In the genomic region with DNA sequence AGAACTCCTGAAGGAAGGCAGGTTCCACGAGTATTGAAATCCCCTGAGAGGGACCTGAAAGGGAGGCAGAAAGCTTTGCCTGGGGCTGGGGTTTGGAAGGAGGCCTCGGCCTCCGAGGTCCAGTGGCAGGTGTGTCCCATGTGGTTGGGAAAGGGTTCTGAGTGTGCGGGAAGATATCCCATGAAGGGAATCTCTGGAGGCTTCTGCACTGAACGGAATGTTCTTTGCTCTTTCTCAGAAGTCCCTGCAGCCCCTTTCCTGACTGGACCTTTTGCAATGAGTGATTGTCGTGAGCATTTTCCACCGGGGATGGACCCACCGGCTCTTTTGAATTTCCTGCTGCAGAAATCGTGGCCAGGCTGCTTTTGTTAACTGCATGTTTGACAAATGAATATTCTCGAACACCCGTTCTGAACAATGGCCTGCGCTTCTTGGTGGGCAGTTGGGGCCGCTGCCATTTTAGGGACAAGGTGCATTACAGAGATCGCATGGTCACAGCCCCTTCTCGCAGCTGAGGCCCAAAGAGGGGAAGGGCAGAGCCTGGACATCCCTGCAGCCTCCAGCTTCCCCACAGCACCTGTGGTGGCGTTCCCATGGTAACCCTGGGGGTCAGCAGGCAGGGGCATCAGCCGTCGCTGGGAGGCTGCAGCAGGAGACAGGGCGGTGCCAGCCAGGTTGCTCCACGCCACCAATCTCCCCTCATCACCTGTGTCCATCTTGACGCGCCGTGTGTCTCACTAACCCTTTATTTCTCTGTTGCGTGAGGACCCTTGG, we compare ENCODE assay signal across 29 cellular contexts. TPM values are rescaled to one million over a fixed set of nuclear protein-coding genes. Genes with fewer than 3 reads are reported as not detected.
"Had no signal": no experiment of that assay in that cellular context is flagged by ENCODE, and none has a peak within 500 bp of the region (broad histone marks: within the 10 kb centered on the region; RNA-seq: fewer than 3 reads in every experiment).

No MANE protein-coding gene starts in this region.

- H3K36me3 ChIP-seq: ascending aorta, Peyer's patch had no signal

- H3K4me1 ChIP-seq: ascending aorta, body of pancreas, Peyer's patch had no signal

- H3K27ac ChIP-seq: ascending aorta, body of pancreas, Peyer's patch, RWPE1 had no signal

- ATAC-seq: activated CD8-positive, alpha-beta T cell treated with anti-CD3 and anti-CD28 coated beads, Interleukin-2, amount 10 ng/mL, durations not matched to agents 7 days and 5 days; body of pancreas; T-helper 17 cell; WTC11 had no signal

- DNase-seq: activated CD4-positive, alpha-beta T cell treated with anti-CD3 and anti-CD28 coated beads for 48 hours; activated CD4-positive, alpha-beta T cell treated with anti-CD3 and anti-CD28 coated beads, Interleukin-2, amount 50 U/mL, for 4 hours; activated CD4-positive, CD25-positive, alpha-beta regulatory T cell treated with anti-CD3 and anti-CD28 coated beads, Interleukin-2, amount 50 U/mL, for 72 hours; activated CD8-positive, alpha-beta memory T cell treated with anti-CD3 and anti-CD28 coated beads, Interleukin-2, amount 50 U/mL, for 48 hours; activated CD8-positive, alpha-beta T cell treated with anti-CD3 and anti-CD28 coated beads, Interleukin-2, amount 10 ng/mL, durations not matched to agents 7 days and 5 days; activated effector memory CD4-positive, alpha-beta T cell treated with Interleukin-2 at 50 U/mL for 16 hours; activated naive CD4-positive, alpha-beta T cell; activated T-cell treated with anti-CD3 and anti-CD28 coated beads, Interleukin-2, amount 50 U/mL, for 1 hour; amniotic stem cell; body of pancreas; central memory CD4-positive, alpha-beta T cell; MM.1S; NCI-H1105; NCI-H1436; NCI-H187 treated with DMSO at 0.1 percent for 48 hours; NCI-H2081 treated with DMSO at 0.1 percent for 48 hours; NCI-H2171; NCI-H2227 treated with DMSO at 0.1 percent for 48 hours; NCI-H446 treated with DMSO at 0.1 percent for 48 hours; NCI-H524 treated with DMSO at 0.1 percent for 48 hours; NCI-H82; OCI-M1; Peyer's patch; SHP77 treated with DMSO at 0.1 percent for 48 hours; T-helper 17 cell; T-helper 9 cell had no signal

- H3K27me3 ChIP-seq: ascending aorta, body of pancreas, Peyer's patch had no signal

- H3K4me3 ChIP-seq: ascending aorta, body of pancreas, Peyer's patch had no signal

- H3K9me3 ChIP-seq: ascending aorta, body of pancreas, Peyer's patch had no signal

RNA-seq across cellular contexts. Expression of a gene that starts 18.3 kb away (rescaled TPM):
- total RNA-seq: activated CD8-positive, alpha-beta T cell treated with anti-CD3 and anti-CD28 coated beads, Interleukin-2, amount 10 ng/mL, durations not matched to agents 7 days and 5 days; T-helper 17 cell had no signal
